ENCODE assay signal across 1 cellular context in the genomic region with DNA sequence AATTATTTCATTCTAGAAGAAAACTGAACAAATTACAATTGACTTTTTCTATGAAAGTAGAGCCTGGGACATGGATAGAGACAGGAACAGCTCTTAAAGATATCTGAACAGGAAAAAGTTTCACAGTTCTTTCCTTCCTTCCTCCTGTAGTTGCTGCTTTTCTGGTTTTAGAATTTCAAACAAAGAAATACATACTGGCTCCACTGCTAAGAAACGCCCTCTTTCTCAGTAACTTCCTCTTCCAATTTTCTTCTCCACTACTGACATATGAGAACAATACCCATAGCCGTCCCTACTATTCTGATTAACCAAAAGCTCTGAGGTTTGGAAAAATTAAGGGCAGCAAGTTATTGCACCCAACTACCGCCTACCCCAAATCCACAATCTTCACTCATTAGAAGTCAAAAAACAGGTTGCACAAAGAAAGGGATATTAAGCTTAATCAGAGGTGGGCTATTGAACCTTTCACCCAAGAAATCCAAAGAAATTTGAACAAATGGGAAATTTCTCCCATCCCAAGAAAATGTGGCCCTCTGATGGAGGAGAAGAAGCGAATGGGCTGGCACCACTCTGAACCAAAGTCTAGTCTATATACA.
TF ChIP-seq lines count a peak whose summit lies in the region.

No MANE protein-coding gene starts in this region.

TF ChIP-seq in HCT116, 20 proteins besides CTCF, POLR2A, EP300 and RAD21 (continued from another document):
- TF ChIP-seq ELF1 (IDR thresholded peaks at IDR 0.05; ENCODE audit: borderline replicate concordance, low read depth) (no peak), CBX3 (IDR thresholded peaks at IDR 0.05; ENCODE audit: low read depth) (no peak), EZH2 (IDR thresholded peaks at IDR 0.05) (no peak), SIN3A (IDR thresholded peaks at IDR 0.05; ENCODE audit: low read depth) (no peak)
- TF ChIP-seq, protein P1, sequence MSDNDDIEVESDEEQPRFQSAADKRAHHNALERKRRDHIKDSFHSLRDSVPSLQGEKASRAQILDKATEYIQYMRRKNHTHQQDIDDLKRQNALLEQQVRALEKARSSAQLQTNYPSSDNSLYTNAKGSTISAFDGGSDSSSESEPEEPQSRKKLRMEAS (IDR thresholded peaks at IDR 0.05), result no peak
